Comparison of ENCODE assay signal across 20 cellular contexts in the genomic region with DNA sequence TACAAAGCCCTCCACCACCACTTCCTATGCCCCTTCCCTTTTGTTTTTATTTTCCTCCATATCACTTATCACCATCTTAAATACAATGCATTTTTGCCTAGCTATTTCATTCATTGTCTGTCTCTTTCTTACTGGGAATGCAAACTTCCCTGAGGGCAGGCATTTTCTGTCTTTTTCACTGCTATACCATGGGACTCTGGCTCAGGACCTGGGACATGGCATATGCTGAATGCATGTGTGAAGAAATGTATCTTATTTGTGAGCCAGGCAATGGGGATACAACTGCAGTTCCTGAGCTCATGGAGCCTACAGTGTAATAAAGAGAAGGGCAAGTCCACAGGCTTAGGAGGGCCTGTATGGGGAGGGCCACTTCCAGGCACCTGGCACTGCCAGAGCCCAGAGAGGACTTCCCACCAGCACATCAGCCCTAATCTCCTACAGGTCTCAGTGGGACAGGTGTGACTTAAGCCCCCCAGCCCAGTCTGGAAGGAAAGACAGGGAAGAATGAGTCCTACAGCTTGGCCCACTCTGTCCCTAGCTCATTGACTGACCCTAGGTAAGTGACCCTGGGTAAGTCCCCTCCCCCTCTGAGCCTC. TPM values are rescaled to one million over a fixed set of nuclear protein-coding genes. Genes with fewer than 3 reads are reported as not detected.
DNase-seq lines count a peak whose midpoint lies in the region; ATAC-seq and TF ChIP-seq lines count a peak whose summit lies in the region.
"Had no signal": no experiment of that assay in that cellular context is flagged by ENCODE, and none has a peak within 500 bp of the region (broad histone marks: within the 10 kb centered on the region; RNA-seq: fewer than 3 reads in every experiment).

No MANE protein-coding gene starts in this region.

- H3K4me3 ChIP-seq in heart right ventricle (no peak overlapping the region), spleen (no peak overlapping the region)
- no peak overlapping the region for H3K4me3 ChIP-seq in CD8-positive, alpha-beta T cell (ENCODE audit: low read depth, low read length)
- H3K4me3 ChIP-seq: BLaER1 treated with 17β-estradiol and CSF1 and Interleukin-3, amounts not matched to agents 10 nM and 100 nM; PC-9 had no signal

- H3K27ac ChIP-seq in heart right ventricle (no peak overlapping the region), spleen (peak overlapping the region in 1 of 8 donors; percentile 13)
- H3K27ac ChIP-seq in CD8-positive, alpha-beta T cell (ENCODE audit: low read depth, low read length) = no peak overlapping the region
- H3K27ac ChIP-seq: KMS-11, PC-9 had no signal

- no peaks in the 10 kb centered on the region for H3K9me3 ChIP-seq in heart right ventricle
- no peaks in the 10 kb centered on the region for H3K9me3 ChIP-seq in spleen
- H3K9me3 ChIP-seq in CD8-positive, alpha-beta T cell (ENCODE audit: low read length) = no peaks in the 10 kb centered on the region
- H3K9me3 ChIP-seq: BLaER1 treated with 17β-estradiol and CSF1 and Interleukin-3, amounts not matched to agents 10 nM and 100 nM had no signal

- H3K36me3 Mint-ChIP-seq in memory B cell = peaks cover 36% of the 10 kb centered on the region
- peaks cover 24% of the 10 kb centered on the region for H3K36me3 Mint-ChIP-seq in CD8-positive, alpha-beta T cell

- TF ChIP-seq CTCF in heart right ventricle (IDR thresholded peaks at IDR 0.05) = no peak
- TF ChIP-seq CTCF in spleen (IDR thresholded peaks at IDR 0.05 in 8 of 11, conservative IDR thresholded peaks at IDR 0.05 in 3 of 11) = no peak
- TF ChIP-seq CTCF in CD8-positive, alpha-beta T cell (IDR thresholded peaks at IDR 0.05) = no peak

- H3K27me3 Mint-ChIP-seq in memory B cell = no peaks in the 10 kb centered on the region
- H3K27me3 Mint-ChIP-seq in CD8-positive, alpha-beta T cell (ENCODE audit: low read depth) = no peaks in the 10 kb centered on the region

- peaks cover 0 to 51% (median 20%) of the 10 kb centered on the region in 9 donors for H3K4me1 ChIP-seq in heart right ventricle
- H3K4me1 ChIP-seq in spleen = peaks cover 0 to 44% (median 14%) of the 10 kb centered on the region in 6 donors
- no peaks in the 10 kb centered on the region for H3K4me1 ChIP-seq in CD8-positive, alpha-beta T cell (ENCODE audit: insufficient read depth, low read length)

- peaks cover 31% of the 10 kb centered on the region for H3K4me1 Mint-ChIP-seq in memory B cell
- no peaks in the 10 kb centered on the region for H3K4me1 Mint-ChIP-seq in CD8-positive, alpha-beta T cell (ENCODE audit: low read depth)

- peaks cover 0 to 47% (median 24%) of the 10 kb centered on the region in 9 donors for H3K36me3 ChIP-seq in heart right ventricle
- peaks cover 0 to 63% (median 39%) of the 10 kb centered on the region in 6 donors for H3K36me3 ChIP-seq in spleen
- H3K36me3 ChIP-seq in CD8-positive, alpha-beta T cell (ENCODE audit: insufficient read depth, low read length) = peaks cover 9% of the 10 kb centered on the region

- H3K27ac Mint-ChIP-seq in memory B cell = peak overlapping the region; percentile 70
- no peak overlapping the region for H3K27ac Mint-ChIP-seq in CD8-positive, alpha-beta T cell

- ATAC-seq in Right ventricle myocardium superior (ENCODE audit: poor library complexity) = no peak
- no peak for ATAC-seq in heart right ventricle
- ATAC-seq in memory B cell (ENCODE audit: low read depth) = no peak
- no peak for ATAC-seq in CD8-positive, alpha-beta T cell
- no peak for ATAC-seq in GM18861 (IDR thresholded peaks at IDR 0.05; ENCODE audit: unreplicated experiment)
- ATAC-seq: HepG2 had no signal

- peak; percentile 18 for DNase-seq in Right ventricle myocardium superior
- no peak for DNase-seq in heart right ventricle
- DNase-seq in memory B cell (ENCODE audit: low spot score in 2 of 2) = no peak
- DNase-seq in spleen = peak; percentile 57
- DNase-seq in NCI-H1048 (lab: John Stamatoyannopoulos, UW) = no peak
- no peak for DNase-seq in CD8-positive, alpha-beta T cell
- no peak for DNase-seq in iPS-NIHi7 (ENCODE audit: extremely low spot score)
- DNase-seq: GF-D8, NCI-H1092 treated with DMSO at 0.1 percent for 48 hours, NCI-H2081 treated with DMSO at 0.1 percent for 48 hours, NCI-H524, PC-9 had no signal

- no peak overlapping the region for H3K4me3 Mint-ChIP-seq in memory B cell
- H3K4me3 Mint-ChIP-seq in CD8-positive, alpha-beta T cell = no peak overlapping the region

- POLR2A ChIA-PET in CD8-positive, alpha-beta T cell (lab: Charles Lee) = no interaction called here

- TF ChIP-seq POLR2A in spleen (IDR thresholded peaks at IDR 0.05) = no peak

- intact Hi-C loops in Right ventricle myocardium superior (cut with DNase I) (no loop called here), heart right ventricle (cut with DNase I) (loop anchor here in 2 of 10 donors (10.0 kb wide), 1 partner anchor 83 kb away; the partner anchor contains the start of gene FRS3 (in 2 of the 2)), spleen (cut with DNase I; ENCODE audit: low total_unique reads) (no loop called here)
- intact Hi-C loops in CD8-positive, alpha-beta T cell (cut with DNase I, micrococcal nuclease) = no loop called here

- CTCF ChIA-PET in CD8-positive, alpha-beta T cell (lab: Charles Lee) = interaction anchor here (0.9 to 4.9 kb wide), 2 partner anchors 8 to 10 kb away, joined by 3 to 28 read pairs; no protein-coding TSS in a partner anchor

- H3K9me3 Mint-ChIP-seq in memory B cell = no peaks in the 10 kb centered on the region
- no peaks in the 10 kb centered on the region for H3K9me3 Mint-ChIP-seq in CD8-positive, alpha-beta T cell

- no peaks in the 10 kb centered on the region for H3K27me3 ChIP-seq in heart right ventricle
- no peaks in the 10 kb centered on the region for H3K27me3 ChIP-seq in spleen (replicated peaks in 1 of 7)
- H3K27me3 ChIP-seq in CD8-positive, alpha-beta T cell (ENCODE audit: insufficient read depth, low read length) = no peaks in the 10 kb centered on the region
- H3K27me3 ChIP-seq: BLaER1 treated with 17β-estradiol and CSF1 and Interleukin-3, amounts not matched to agents 10 nM and 100 nM had no signal

RNA-seq across cellular contexts. Expression of gene TFEB, which starts 43.2 kb away (rescaled TPM):
- total RNA-seq in Right ventricle myocardium superior = 40.7 TPM
- total RNA-seq in heart right ventricle = 10 to 100 TPM; 29.2 to 47.0 (median 39.6) TPM
- 10 to 100 TPM; 36.9 to 52.3 TPM for polyA plus RNA-seq in heart right ventricle
- 10 to 100 TPM; 55.9 to 80.8 (median 75.3) TPM for total RNA-seq in spleen
- 100 to 1,000 TPM in 1 of 3 donors, 10 to 100 TPM in 2; 83.5 to 150 (median 97.4) TPM for polyA plus RNA-seq in spleen
- total RNA-seq in CD8-positive, alpha-beta T cell = 10 to 100 TPM; 10.2 to 12.7 TPM

RNA-seq across cellular contexts. Expression of gene MDFI, which starts 53.9 kb away (rescaled TPM):
- total RNA-seq in Right ventricle myocardium superior (1.1 TPM), heart right ventricle (1 to 10 TPM in 6 of 10 donors, under 1 TPM in 4; 0.34 to 2.7 (median 1.2) TPM), spleen (under 1 TPM in 2 of 7 donors, not detected in 5; 0.47 to 0.82 TPM)
- polyA plus RNA-seq in heart right ventricle (1 to 10 TPM; 1.2 to 4.4 TPM), spleen (under 1 TPM; 0.28 to 0.68 (median 0.35) TPM)
- not detected for total RNA-seq in CD8-positive, alpha-beta T cell
- total RNA-seq: A172, HepG2 had no signal

RNA-seq across cellular contexts. Expression of gene PGC, which starts 55.0 kb away (rescaled TPM):
- total RNA-seq in Right ventricle myocardium superior (not detected), heart right ventricle (not detected), spleen (not detected)
- polyA plus RNA-seq in heart right ventricle (1 to 10 TPM in 1 of 2 donors, under 1 TPM in 1; 0.58 to 2.0 TPM), spleen (under 1 TPM; 0.26 to 0.74 (median 0.48) TPM)
- total RNA-seq in CD8-positive, alpha-beta T cell = not detected
- total RNA-seq: A172, Daoy, H1, MCF 10A, PC-9 had no signal

Comparison
In these comparisons a context has a peak if more than half of its experiments do, and no peak if none do; other contexts are left out.
1. DNase-seq: peak in Right ventricle myocardium superior (single experiment) and spleen (single experiment); none in heart right ventricle (0 of 2), memory B cell (0 of 2), NCI-H1048 (single experiment), CD8-positive, alpha-beta T cell (0 of 7) and iPS-NIHi7 (single experiment).